Comparison of ENCODE assay signal across 8 cellular contexts in the genomic region with DNA sequence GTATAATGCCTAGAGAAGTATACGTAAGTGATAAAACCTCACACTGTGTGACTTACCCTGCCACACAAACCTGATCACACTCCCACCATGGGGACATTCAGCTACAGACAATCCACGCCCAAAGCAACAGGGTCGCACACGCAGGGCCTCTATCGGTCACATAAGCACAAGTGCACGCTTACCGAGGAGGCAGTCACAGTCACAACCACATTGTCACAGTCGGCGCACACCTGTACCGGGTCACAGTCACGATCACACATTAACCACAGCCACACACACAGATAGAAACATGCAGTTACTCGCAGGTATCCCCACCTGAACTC. TPM values are rescaled to one million over a fixed set of nuclear protein-coding genes. Genes with fewer than 3 reads are reported as not detected.
DNase-seq lines count a peak whose midpoint lies in the region; ATAC-seq and TF ChIP-seq lines count a peak whose summit lies in the region.

No MANE protein-coding gene starts in this region.

- H2BK120ac ChIP-seq in neuronal stem cell (ENCODE audit: low read depth, low read length), result no peak overlapping the region

- no peak overlapping the region for H2BK5ac ChIP-seq in neuronal stem cell (ENCODE audit: low read length)

- H3K9me3 ChIP-seq in neuronal stem cell (replicated peaks in 1 of 2; ENCODE audit: control insufficient read depth in 2 of 2, insufficient read depth in 1 of 2, low read depth in 1 of 2, low read length in 2 of 2), result peaks cover 5 to 40% of the 10 kb centered on the region in 2 donors

- ATAC-seq in GM21619 (IDR thresholded peaks at IDR 0.05; ENCODE audit: unreplicated experiment) (peak; percentile 16), activated B cell treated with CpG ODN at 0.5 μM for 24 hours (ENCODE audit: low read depth) (peak; percentile 7), esophagus mucosa (peak; percentile 27)

- peak overlapping the region; percentile 92 for H3K18ac ChIP-seq in neuronal stem cell (ENCODE audit: low read length)

- peak overlapping the region; percentile 98 for H3K9ac ChIP-seq in neuronal stem cell (ENCODE audit: low read depth, low read length, poor library complexity)

- H3K36me3 ChIP-seq in neuronal stem cell (replicated peaks in 1 of 2; ENCODE audit: control insufficient read depth in 2 of 2, insufficient read depth in 2 of 2, low read length in 2 of 2), result peaks cover 0 to 18% of the 10 kb centered on the region in 2 donors

- peaks cover 51% of the 10 kb centered on the region for H3K4me1 Mint-ChIP-seq in activated B cell treated with CpG ODN at 0.5 μM for 24 hours

- H3K27me3 Mint-ChIP-seq in activated B cell treated with CpG ODN at 0.5 μM for 24 hours, result no peaks in the 10 kb centered on the region

- H3K4me2 ChIP-seq in neuronal stem cell (ENCODE audit: insufficient read depth, low read length, poor library complexity, severe bottlenecking), result peak overlapping the region; percentile 88

- CTCF ChIA-PET in activated B cell treated with CpG ODN at 0.5 μM for 24 hours (lab: Charles Lee), result interaction anchor here (1.0 to 1.4 kb wide), 2 partner anchors 111 to 361 kb away, joined by 4 to 5 read pairs; no protein-coding TSS in a partner anchor

- peak overlapping the region; percentile 65 to 87 for H3K4me3 ChIP-seq in neuronal stem cell (ENCODE audit: low read length in 2 of 2)

- intact Hi-C loops in activated B cell treated with CpG ODN at 0.5 μM for 24 hours (cut with micrococcal nuclease), result loop anchor here (1.0 to 10.0 kb wide), 16 partner anchors 40 to 978 kb away; partner anchors contain the start of genes ZFP82, ZNF260, ZNF345 and ZNF420

- no peak overlapping the region for H3K27ac ChIP-seq in neuronal stem cell (replicated peaks; ENCODE audit: low read length)

- no peak overlapping the region for H2BK12ac ChIP-seq in neuronal stem cell (ENCODE audit: low read length)

- POLR2A ChIA-PET in activated B cell treated with CpG ODN at 0.5 μM for 24 hours (lab: Charles Lee), result interaction anchor here (0.7 to 2.9 kb wide), 25 partner anchors 21 to 1755 kb away, joined by 3 to 39 read pairs (median 5); partner anchors contain the start of genes U2AF1L4, ZFP14, ZFP82 and ZNF146

- no CpG with 5 or more reads among the region's 12 CpGs for WGBS in neuronal stem cell (ENCODE audit: extremely low coverage in 2 of 2, insufficient read length in 2 of 2, insufficient replicate concordance in 1 of 2), 2 donors

- H3K27me3 ChIP-seq in neuronal stem cell (ENCODE audit: control insufficient read depth in 3 of 3, insufficient read depth in 3 of 3, low read depth in 1 of 3, low read length in 3 of 3), result no peaks in the 10 kb centered on the region

- peak overlapping the region; percentile 53 for H3K4ac ChIP-seq in neuronal stem cell (ENCODE audit: low read length)

- peaks cover 4% of the 10 kb centered on the region for H3K79me1 ChIP-seq in neuronal stem cell (ENCODE audit: low read depth, low read length)

- no peak overlapping the region for H2BK15ac ChIP-seq in neuronal stem cell (ENCODE audit: low read length)

- H2AFZ ChIP-seq in neuronal stem cell (ENCODE audit: low read length), result peak overlapping the region; percentile 98

- H4K91ac ChIP-seq in neuronal stem cell (ENCODE audit: low read depth, low read length, poor library complexity), result peak overlapping the region; percentile 6

- DNase-seq in GDM1 (lab: John Stamatoyannopoulos, UW) (peak; percentile 28), LHCN-M2 (ENCODE audit: low read depth) (peak; percentile 5), activated B cell treated with CpG ODN at 0.5 μM for 24 hours (no peak), neuronal stem cell (ENCODE audit: low spot score) (no peak), middle frontal gyrus (ENCODE audit: extremely low spot score, low spot score) (no peak), glomerular visceral epithelial cell (ENCODE audit: extremely low spot score) (no peak)

- peaks cover 2% of the 10 kb centered on the region for H3K9me3 Mint-ChIP-seq in activated B cell treated with CpG ODN at 0.5 μM for 24 hours

- H3K4me3 Mint-ChIP-seq in activated B cell treated with CpG ODN at 0.5 μM for 24 hours, result peak overlapping the region; percentile 98

- peak overlapping the region; percentile 10 for H3K14ac ChIP-seq in neuronal stem cell (ENCODE audit: low read length)

- peaks cover 2% of the 10 kb centered on the region in 2 donors for H3K4me1 ChIP-seq in neuronal stem cell (ENCODE audit: control insufficient read depth in 2 of 2, insufficient read depth in 1 of 2, low read depth in 1 of 2, low read length in 2 of 2)

- H3K27ac Mint-ChIP-seq in activated B cell treated with CpG ODN at 0.5 μM for 24 hours, result peak overlapping the region; percentile 99

- H4K8ac ChIP-seq in neuronal stem cell (ENCODE audit: low read depth, low read length), result peak overlapping the region; percentile 78

- peak overlapping the region; percentile 50 for H3K23ac ChIP-seq in neuronal stem cell (ENCODE audit: low read depth, low read length, poor library complexity)

- no peak for TF ChIP-seq CTCF in activated B cell treated with CpG ODN at 0.5 μM for 24 hours (IDR thresholded peaks at IDR 0.05)

- peaks cover 25% of the 10 kb centered on the region for H3K36me3 Mint-ChIP-seq in activated B cell treated with CpG ODN at 0.5 μM for 24 hours (ENCODE audit: low read depth)

- no peak overlapping the region for H2AK5ac ChIP-seq in neuronal stem cell (ENCODE audit: low read depth, low read length)

RNA-seq across cellular contexts. Expression of gene ZNF566, which starts 0.6 kb away (rescaled TPM):
- total RNA-seq in LHCN-M2 (2014; rRNA removed) (6.6 and 11.2 TPM in 2 replicates), activated B cell treated with CpG ODN at 0.5 μM for 24 hours (14.1 and 16.6 TPM in 2 replicates), esophagus mucosa (4.3 TPM)
- polyA plus RNA-seq in LHCN-M2 (2012), result 3.4 TPM
- polyA plus RNA-seq in neuronal stem cell (2013, experiment 1 of 2), result 8.0 TPM
- 7.8 TPM for polyA plus RNA-seq in neuronal stem cell (2013, experiment 2 of 2)

RNA-seq across cellular contexts. Expression of gene ZNF260, which starts 39.3 kb away (rescaled TPM):
- total RNA-seq in LHCN-M2 (2014; rRNA removed), result 13.5 and 14.5 TPM in 2 replicates
- polyA plus RNA-seq in LHCN-M2 (2012), result 4.6 TPM
- total RNA-seq in activated B cell treated with CpG ODN at 0.5 μM for 24 hours, result 9.8 and 13.6 TPM in 2 replicates
- total RNA-seq in esophagus mucosa, result 7.9 TPM
- polyA plus RNA-seq in neuronal stem cell (2013, experiment 1 of 2), result 26.1 TPM
- polyA plus RNA-seq in neuronal stem cell (2013, experiment 2 of 2), result 26.0 TPM

Comparison
In these comparisons a context has a peak if more than half of its experiments do, and no peak if none do; other contexts are left out.
1. DNase-seq: peak in GDM1 (single experiment) and LHCN-M2 (single experiment); none in activated B cell treated with CpG ODN at 0.5 μM for 24 hours (single experiment), neuronal stem cell (single experiment), middle frontal gyrus (single experiment) and glomerular visceral epithelial cell (single experiment).
2. Peak in every context shown above with its lines, with median percentiles within 50 percentile points of each other: ATAC-seq.